In the genomic region with DNA sequence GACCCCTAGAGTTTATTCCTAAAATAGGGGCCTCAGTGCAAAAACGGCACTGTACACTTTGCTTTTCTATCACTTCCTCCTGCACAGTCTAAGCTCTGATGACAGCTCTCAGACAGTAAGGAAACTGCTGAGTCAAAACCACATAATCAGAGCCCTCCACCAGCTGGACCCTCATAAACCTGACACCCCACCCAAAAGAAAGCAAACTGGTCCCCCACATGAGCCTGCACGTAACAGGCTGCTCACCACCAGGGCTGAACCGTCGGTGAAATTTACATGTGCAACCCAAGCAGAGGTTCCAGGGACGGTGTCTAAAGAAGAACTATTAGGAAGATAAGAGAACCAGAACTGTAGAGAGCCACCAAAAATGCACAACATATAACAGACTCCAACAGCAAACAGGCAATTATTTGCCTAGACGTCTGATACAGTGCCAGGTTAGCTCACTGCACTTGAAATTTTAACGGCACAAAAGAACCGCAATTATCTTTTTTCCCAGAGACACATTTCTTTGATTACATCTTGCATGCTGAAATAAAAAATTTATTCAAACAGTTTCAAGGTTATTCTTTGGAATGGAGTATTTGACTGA, we compare ENCODE assay signal across 8 cellular contexts. TPM values are rescaled to one million over a fixed set of nuclear protein-coding genes. Genes with fewer than 3 reads are reported as not detected.
A peak's percentile ranks its signal among the peaks of the same experiment; 100 is the strongest.
DNase-seq lines count a peak whose midpoint lies in the region; ATAC-seq, FAIRE-seq and TF ChIP-seq lines count a peak whose summit lies in the region.

No MANE protein-coding gene starts in this region.

- H3K36me3 ChIP-seq in esophagus muscularis mucosa, result no peaks in the 10 kb centered on the region

- no peak for FAIRE-seq in frontal cortex (lab: Jason Lieb, UNC)

- no peaks in the 10 kb centered on the region for H3K27me3 ChIP-seq in esophagus muscularis mucosa

- peak; percentile 25 for DNase-seq in NCI-H2196 (lab: John Stamatoyannopoulos, UW; ENCODE audit: unreplicated experiment)
- no peak for DNase-seq in NCI-H2196 treated with DMSO at 0.1 percent for 48 hours (lab: John Stamatoyannopoulos, UW; ENCODE audit: unreplicated experiment)
- DNase-seq in NCI-H748 treated with DMSO at 0.1 percent for 48 hours (lab: John Stamatoyannopoulos, UW), result peak; percentile 22
- DNase-seq in esophagus muscularis mucosa (ENCODE audit: extremely low spot score), result no peak
- DNase-seq in stimulated activated naive B cell treated with anti-CD40 and anti-IgM and Interleukin-4, amounts not matched to agents 10 μg/mL and 1 μg/mL and 100 μg/mL, for 72 hours, result no peak
- DNase-seq in activated CD4-positive, alpha-beta memory T cell treated with anti-CD3 and anti-CD28 coated beads, Interleukin-2, amount 10 ng/mL, durations not matched to agents 7 days and 5 days, result no peak
- DNase-seq in frontal cortex (ENCODE audit: low spot score in 2 of 2), result no peak

- intact Hi-C loops in esophagus muscularis mucosa (cut with DNase I), result no loop called here

- no peaks in the 10 kb centered on the region for H3K27me3 Mint-ChIP-seq in stimulated activated naive B cell treated with anti-CD40 and anti-IgM and Interleukin-4, amounts not matched to agents 10 μg/mL and 1 μg/mL and 100 μg/mL, for 72 hours
- no peaks in the 10 kb centered on the region for H3K27me3 Mint-ChIP-seq in activated CD4-positive, alpha-beta memory T cell treated with anti-CD3 and anti-CD28 coated beads, Interleukin-2, amount 10 ng/mL, durations not matched to agents 7 days and 5 days

- H3K27ac Mint-ChIP-seq in stimulated activated naive B cell treated with anti-CD40 and anti-IgM and Interleukin-4, amounts not matched to agents 10 μg/mL and 1 μg/mL and 100 μg/mL, for 72 hours, result no peak overlapping the region
- H3K27ac Mint-ChIP-seq in activated CD4-positive, alpha-beta memory T cell treated with anti-CD3 and anti-CD28 coated beads, Interleukin-2, amount 10 ng/mL, durations not matched to agents 7 days and 5 days, result no peak overlapping the region

- H3K36me3 Mint-ChIP-seq in stimulated activated naive B cell treated with anti-CD40 and anti-IgM and Interleukin-4, amounts not matched to agents 10 μg/mL and 1 μg/mL and 100 μg/mL, for 72 hours, result peaks cover 0 to 4% of the 10 kb centered on the region in 2 donors
- peaks cover 5% of the 10 kb centered on the region for H3K36me3 Mint-ChIP-seq in activated CD4-positive, alpha-beta memory T cell treated with anti-CD3 and anti-CD28 coated beads, Interleukin-2, amount 10 ng/mL, durations not matched to agents 7 days and 5 days (ENCODE audit: low read depth)

- no peak for TF ChIP-seq CTCF in esophagus muscularis mucosa (IDR thresholded peaks at IDR 0.05)

- POLR2A ChIA-PET in activated CD4-positive, alpha-beta memory T cell treated with anti-CD3 and anti-CD28 coated beads, Interleukin-2, amount 10 ng/mL, durations not matched to agents 7 days and 5 days (lab: Charles Lee), result interaction anchor here (1.8 kb wide), 1 partner anchor 20 kb away, joined by 4 read pairs; no protein-coding TSS in a partner anchor

- TF ChIP-seq EP300 in esophagus muscularis mucosa (IDR thresholded peaks at IDR 0.05), result no peak

- H3K4me3 Mint-ChIP-seq in stimulated activated naive B cell treated with anti-CD40 and anti-IgM and Interleukin-4, amounts not matched to agents 10 μg/mL and 1 μg/mL and 100 μg/mL, for 72 hours, result peak overlapping the region; percentile 65 to 74
- no peak overlapping the region for H3K4me3 Mint-ChIP-seq in activated CD4-positive, alpha-beta memory T cell treated with anti-CD3 and anti-CD28 coated beads, Interleukin-2, amount 10 ng/mL, durations not matched to agents 7 days and 5 days

- no peak overlapping the region for H3K4me3 ChIP-seq in esophagus muscularis mucosa

- peak; percentile 68 for ATAC-seq in HG02840 (IDR thresholded peaks at IDR 0.05; ENCODE audit: low FRiP score, unreplicated experiment)
- peak; percentile 79 to 84 for ATAC-seq in stimulated activated naive B cell treated with anti-CD40 and anti-IgM and Interleukin-4, amounts not matched to agents 10 μg/mL and 1 μg/mL and 100 μg/mL, for 72 hours (replicated peaks)

- peak overlapping the region; percentile 33 to 78 (median 57) for H3K27ac ChIP-seq in esophagus muscularis mucosa (replicated peaks in 1 of 4)

- TF ChIP-seq POLR2A in esophagus muscularis mucosa (IDR thresholded peaks at IDR 0.05; ENCODE audit: low read depth), result no peak

- H3K9me3 ChIP-seq in esophagus muscularis mucosa, result no peaks in the 10 kb centered on the region

- H3K4me1 ChIP-seq in esophagus muscularis mucosa, result peaks cover 51 to 87% (median 75%) of the 10 kb centered on the region in 4 donors

- H3K9me3 Mint-ChIP-seq in stimulated activated naive B cell treated with anti-CD40 and anti-IgM and Interleukin-4, amounts not matched to agents 10 μg/mL and 1 μg/mL and 100 μg/mL, for 72 hours, result no peaks in the 10 kb centered on the region
- H3K9me3 Mint-ChIP-seq in activated CD4-positive, alpha-beta memory T cell treated with anti-CD3 and anti-CD28 coated beads, Interleukin-2, amount 10 ng/mL, durations not matched to agents 7 days and 5 days, result no peaks in the 10 kb centered on the region

- 28% methylated on average over 8 of the region's 8 CpGs for WGBS in esophagus muscularis mucosa

- CTCF ChIA-PET in activated CD4-positive, alpha-beta memory T cell treated with anti-CD3 and anti-CD28 coated beads, Interleukin-2, amount 10 ng/mL, durations not matched to agents 7 days and 5 days (lab: Charles Lee), result no interaction called here

- peaks cover 31 to 55% of the 10 kb centered on the region in 2 donors for H3K4me1 Mint-ChIP-seq in stimulated activated naive B cell treated with anti-CD40 and anti-IgM and Interleukin-4, amounts not matched to agents 10 μg/mL and 1 μg/mL and 100 μg/mL, for 72 hours
- H3K4me1 Mint-ChIP-seq in activated CD4-positive, alpha-beta memory T cell treated with anti-CD3 and anti-CD28 coated beads, Interleukin-2, amount 10 ng/mL, durations not matched to agents 7 days and 5 days, result peaks cover 31% of the 10 kb centered on the region

RNA-seq across cellular contexts. Expression of a gene that starts 19.6 kb away (rescaled TPM):
- total RNA-seq in esophagus muscularis mucosa (100 to 1,000 TPM in 1 of 4 donors, 10 to 100 TPM in 3; 64.3 to 132 (median 87.0) TPM), frontal cortex (35.1 TPM)
- total RNA-seq in activated CD4-positive, alpha-beta memory T cell treated with anti-CD3 and anti-CD28 coated beads, Interleukin-2, amount 10 ng/mL, durations not matched to agents 7 days and 5 days, result 10 to 100 TPM; 18.9 to 19.9 TPM

Comparison
In these comparisons a context has a peak if more than half of its experiments do, and no peak if none do; other contexts are left out.
1. DNase-seq: peak in NCI-H2196 (single experiment) and NCI-H748 treated with DMSO at 0.1 percent for 48 hours (single experiment); none in NCI-H2196 treated with DMSO at 0.1 percent for 48 hours (single experiment), esophagus muscularis mucosa (single experiment), stimulated activated naive B cell treated with anti-CD40 and anti-IgM and Interleukin-4, amounts not matched to agents 10 μg/mL and 1 μg/mL and 100 μg/mL, for 72 hours (single experiment), activated CD4-positive, alpha-beta memory T cell treated with anti-CD3 and anti-CD28 coated beads, Interleukin-2, amount 10 ng/mL, durations not matched to agents 7 days and 5 days (single experiment) and frontal cortex (0 of 2).